ENCODE assay signal across 21 cellular contexts in genomic region chr12:59173696-59174095, GRCh38.
DNase-seq lines count a peak whose midpoint lies in the region; ATAC-seq and TF ChIP-seq lines count a peak whose summit lies in the region.
"Had no signal": no experiment of that assay in that cellular context is flagged by ENCODE, and none has a peak within 500 bp of the region (broad histone marks: within the 10 kb centered on the region; RNA-seq: fewer than 3 reads in every experiment).

No MANE protein-coding gene starts in this region.

- no peak for DNase-seq in mammary epithelial cell
- no peak for DNase-seq in breast epithelium (ENCODE audit: low spot score in 2 of 2)
- DNase-seq in PC-3: peak; percentile 13
- no peak for DNase-seq in fibroblast of villous mesenchyme (ENCODE audit: low read depth)
- no peak for DNase-seq in GM10266 (ENCODE audit: extremely low spot score)
- DNase-seq in activated gamma-delta T cell (lab: John Stamatoyannopoulos, UW): no peak
- DNase-seq in activated CD4-positive, alpha-beta memory T cell treated with anti-CD3 and anti-CD28 coated beads, Interleukin-2, amount 10 ng/mL, durations not matched to agents 7 days and 5 days: no peak
- DNase-seq in activated T-cell treated with anti-CD3 and anti-CD28 coated beads, Interleukin-2, amount 50 U/mL, for 1 hour: no peak
- DNase-seq: activated CD4-positive, alpha-beta T cell treated with anti-CD3 and anti-CD28 coated beads, Interleukin-2, amount 50 U/mL, for 1 hour; activated naive CD8-positive, alpha-beta T cell treated with anti-CD3 and anti-CD28 coated beads for 36 hours; Caco-2; effector CD8-positive, alpha-beta T cell; HCEC 1CT; NCI-H1694; NCI-H510A; PC-9 had no signal

- no peak overlapping the region for H3K9ac ChIP-seq in mammary epithelial cell (ENCODE audit: insufficient read depth, low read length)
- H3K9ac ChIP-seq in PC-3 (ENCODE audit: low read length): no peak overlapping the region

- no peaks in the 10 kb centered on the region for H4K20me1 ChIP-seq in mammary epithelial cell (ENCODE audit: insufficient read depth, low read length)
- H4K20me1 ChIP-seq in PC-3 (ENCODE audit: low read length): no peaks in the 10 kb centered on the region

- in situ Hi-C loops in mammary epithelial cell (cut with MboI; ENCODE audit: low sequenced_read_pairs in 2 of 2): loop anchor here (25.0 kb wide), 1 partner anchor 1186 kb away; no protein-coding TSS in a partner anchor

- POLR2A ChIA-PET in PC-3 (lab: Charles Lee; ENCODE audit: unreplicated experiment): no interaction called here
- POLR2A ChIA-PET in activated CD4-positive, alpha-beta memory T cell treated with anti-CD3 and anti-CD28 coated beads, Interleukin-2, amount 10 ng/mL, durations not matched to agents 7 days and 5 days (lab: Charles Lee): no interaction called here

- H3K79me2 ChIP-seq in mammary epithelial cell (ENCODE audit: insufficient read depth, low read length) (no peaks in the 10 kb centered on the region), PC-3 (ENCODE audit: low read length) (no peaks in the 10 kb centered on the region)

- H3K36me3 ChIP-seq in mammary epithelial cell (ENCODE audit: insufficient read depth, low read length) (no peaks in the 10 kb centered on the region), breast epithelium (no peaks in the 10 kb centered on the region), PC-3 (ENCODE audit: low read depth, low read length) (no peaks in the 10 kb centered on the region)
- H3K36me3 ChIP-seq: gastroesophageal sphincter, vagina had no signal

- H3K27ac Mint-ChIP-seq in activated CD4-positive, alpha-beta memory T cell treated with anti-CD3 and anti-CD28 coated beads, Interleukin-2, amount 10 ng/mL, durations not matched to agents 7 days and 5 days: no peak overlapping the region
- H3K27ac Mint-ChIP-seq: activated naive CD8-positive, alpha-beta T cell treated with anti-CD3 and anti-CD28 coated beads for 36 hours; memory B cell; natural killer cell treated with Interleukin-12 subunit alpha and Interleukin-12 subunit beta and Interleukin-15 and Interleukin-18, amount 100 ng/mL, for 72 hours had no signal

- no peaks in the 10 kb centered on the region for H3F3A ChIP-seq in PC-3 (ENCODE audit: low read length, unreplicated experiment)

- BruUV-seq in mammary epithelial cell (replicated peaks; lab: Mats Ljungman, UMichigan): no TSS peak
- no TSS peak for BruUV-seq in PC-3 (replicated peaks; lab: Mats Ljungman, UMichigan)

- H3K4me2 ChIP-seq in mammary epithelial cell (ENCODE audit: insufficient read depth, low read depth, low read length) (no peak overlapping the region), PC-3 (ENCODE audit: low read length) (no peak overlapping the region)
- H3K4me2 ChIP-seq: PC-9 had no signal

- peak; percentile 73 for ATAC-seq in PC-3
- ATAC-seq: gastroesophageal sphincter; natural killer cell treated with Interleukin-12 subunit alpha and Interleukin-12 subunit beta and Interleukin-15 and Interleukin-18, amount 100 ng/mL, for 72 hours; SK-N-SH treated with all-trans-retinoic acid at 6 μM for 48 hours had no signal

- H3K4me3 Mint-ChIP-seq in activated CD4-positive, alpha-beta memory T cell treated with anti-CD3 and anti-CD28 coated beads, Interleukin-2, amount 10 ng/mL, durations not matched to agents 7 days and 5 days: no peak overlapping the region
- H3K4me3 Mint-ChIP-seq: activated naive CD8-positive, alpha-beta T cell treated with anti-CD3 and anti-CD28 coated beads for 36 hours; memory B cell; natural killer cell treated with Interleukin-12 subunit alpha and Interleukin-12 subunit beta and Interleukin-15 and Interleukin-18, amount 100 ng/mL, for 72 hours had no signal

- H3K27me3 ChIP-seq in mammary epithelial cell (ENCODE audit: insufficient read depth, low read length) (no peaks in the 10 kb centered on the region), breast epithelium (no peaks in the 10 kb centered on the region), PC-3 (ENCODE audit: low read length) (no peaks in the 10 kb centered on the region)
- H3K27me3 ChIP-seq: gastroesophageal sphincter, vagina had no signal

- intact Hi-C loops in mammary epithelial cell (cut with micrococcal nuclease) (no loop called here), breast epithelium (cut with DNase I; ENCODE audit: low total_unique reads) (no loop called here), PC-3 (cut with micrococcal nuclease) (loop anchor here (1.0 kb wide), 1 partner anchor 198 kb away; no protein-coding TSS in a partner anchor)

- H3K9me3 Mint-ChIP-seq in activated CD4-positive, alpha-beta memory T cell treated with anti-CD3 and anti-CD28 coated beads, Interleukin-2, amount 10 ng/mL, durations not matched to agents 7 days and 5 days: no peaks in the 10 kb centered on the region
- H3K9me3 Mint-ChIP-seq: memory B cell had no signal

- H3K4me3 ChIP-seq in mammary epithelial cell (replicated peaks in 1 of 3; ENCODE audit: insufficient read depth in 1 of 3, low read depth in 2 of 3, low read length in 3 of 3) (no peak overlapping the region), breast epithelium (no peak overlapping the region), PC-3 (ENCODE audit: low read length) (no peak overlapping the region), fibroblast of villous mesenchyme (ENCODE audit: low read depth, low read length) (no peak overlapping the region)
- H3K4me3 ChIP-seq: gastroesophageal sphincter, PC-9, vagina had no signal

- H3K36me3 Mint-ChIP-seq in activated CD4-positive, alpha-beta memory T cell treated with anti-CD3 and anti-CD28 coated beads, Interleukin-2, amount 10 ng/mL, durations not matched to agents 7 days and 5 days (ENCODE audit: low read depth): no peaks in the 10 kb centered on the region
- H3K36me3 Mint-ChIP-seq: activated naive CD8-positive, alpha-beta T cell treated with anti-CD3 and anti-CD28 coated beads for 36 hours; memory B cell had no signal

- dilution Hi-C loops in mammary epithelial cell (cut with HindIII; ENCODE audit: low sequenced_read_pairs): no loop called here

- H2AFZ ChIP-seq in mammary epithelial cell (ENCODE audit: low read depth, low read length) (no peak overlapping the region), PC-3 (ENCODE audit: low read length) (no peak overlapping the region)
- H2AFZ ChIP-seq: PC-9 had no signal

- no peaks in the 10 kb centered on the region for H3K9me2 ChIP-seq in PC-3 (replicated peaks; ENCODE audit: low read length)

- H3K9me3 ChIP-seq in mammary epithelial cell (replicated peaks; ENCODE audit: insufficient read depth, low read length) (no peaks in the 10 kb centered on the region), breast epithelium (peaks cover 0 to 5% of the 10 kb centered on the region in 2 donors), PC-3 (ENCODE audit: low read length) (no peaks in the 10 kb centered on the region)
- H3K9me3 ChIP-seq: Caco-2, gastroesophageal sphincter, vagina had no signal

- H3K4me1 ChIP-seq in mammary epithelial cell (ENCODE audit: insufficient read depth, low read length): no peaks in the 10 kb centered on the region
- H3K4me1 ChIP-seq in breast epithelium: no peaks in the 10 kb centered on the region
- H3K4me1 ChIP-seq in PC-3 (ENCODE audit: insufficient read depth, low read length): peaks cover 3% of the 10 kb centered on the region; the same call in 1 of the 2 replicates
- H3K4me1 ChIP-seq: Caco-2, gastroesophageal sphincter, vagina had no signal

- no peak for TF ChIP-seq POLR2A in breast epithelium (IDR thresholded peaks at IDR 0.05)

- no peak overlapping the region for H3K27ac ChIP-seq in mammary epithelial cell (ENCODE audit: insufficient read depth, low read depth, low read length)
- no peak overlapping the region for H3K27ac ChIP-seq in breast epithelium
- no peak overlapping the region for H3K27ac ChIP-seq in PC-3 (ENCODE audit: low read length)
- H3K27ac ChIP-seq: gastroesophageal sphincter, PC-9, vagina had no signal

- CTCF ChIA-PET in mammary epithelial cell (lab: Charles Lee; ENCODE audit: low non-redundant PET) (no interaction called here), PC-3 (lab: Charles Lee) (no interaction called here)
- CTCF ChIA-PET in activated CD4-positive, alpha-beta memory T cell treated with anti-CD3 and anti-CD28 coated beads, Interleukin-2, amount 10 ng/mL, durations not matched to agents 7 days and 5 days (lab: Charles Lee): no interaction called here

- no peaks in the 10 kb centered on the region for H3K4me1 Mint-ChIP-seq in activated CD4-positive, alpha-beta memory T cell treated with anti-CD3 and anti-CD28 coated beads, Interleukin-2, amount 10 ng/mL, durations not matched to agents 7 days and 5 days
- H3K4me1 Mint-ChIP-seq: activated naive CD8-positive, alpha-beta T cell treated with anti-CD3 and anti-CD28 coated beads for 36 hours; memory B cell had no signal

- H3K27me3 Mint-ChIP-seq in activated CD4-positive, alpha-beta memory T cell treated with anti-CD3 and anti-CD28 coated beads, Interleukin-2, amount 10 ng/mL, durations not matched to agents 7 days and 5 days: no peaks in the 10 kb centered on the region
- H3K27me3 Mint-ChIP-seq: activated naive CD8-positive, alpha-beta T cell treated with anti-CD3 and anti-CD28 coated beads for 36 hours; memory B cell; natural killer cell treated with Interleukin-12 subunit alpha and Interleukin-12 subunit beta and Interleukin-15 and Interleukin-18, amount 100 ng/mL, for 72 hours had no signal

- WGBS in mammary epithelial cell (ENCODE audit: low coverage, missing lambda C conversion rate): 87% methylated on average over 4 of the region's 4 CpGs

- TF ChIP-seq CTCF in mammary epithelial cell (conservative IDR thresholded peaks at IDR 0.05 in 1 of 2, IDR thresholded peaks at IDR 0.05 in 1 of 2; ENCODE audit: extremely low read depth in 1 of 2, insufficient read depth in 1 of 2, low read depth in 1 of 2, low read length in 2 of 2): peak; percentile 6 to 20
- TF ChIP-seq CTCF in breast epithelium (IDR thresholded peaks at IDR 0.05): no peak
- TF ChIP-seq CTCF in PC-3 (conservative IDR thresholded peaks at IDR 0.05; ENCODE audit: low read depth, low read length): peak; percentile 48
- peak; percentile 19 for TF ChIP-seq CTCF in fibroblast of villous mesenchyme (IDR thresholded peaks at IDR 0.05; ENCODE audit: insufficient read depth, low read depth, low read length)
- no peak for TF ChIP-seq CTCF in GM10266 (IDR thresholded peaks at IDR 0.05; ENCODE audit: control insufficient read depth, insufficient read depth, low read depth, missing control alignments)

Comparison
In these comparisons a context has a peak if more than half of its experiments do, and no peak if none do; other contexts are left out.
1. CTCF ChIP-seq: peak in mammary epithelial cell (2 of 2), PC-3 (single experiment) and fibroblast of villous mesenchyme (single experiment); none in breast epithelium (0 of 3) and GM10266 (single experiment).